Comparison of ENCODE assay signal across 29 cellular contexts in the genomic region with DNA sequence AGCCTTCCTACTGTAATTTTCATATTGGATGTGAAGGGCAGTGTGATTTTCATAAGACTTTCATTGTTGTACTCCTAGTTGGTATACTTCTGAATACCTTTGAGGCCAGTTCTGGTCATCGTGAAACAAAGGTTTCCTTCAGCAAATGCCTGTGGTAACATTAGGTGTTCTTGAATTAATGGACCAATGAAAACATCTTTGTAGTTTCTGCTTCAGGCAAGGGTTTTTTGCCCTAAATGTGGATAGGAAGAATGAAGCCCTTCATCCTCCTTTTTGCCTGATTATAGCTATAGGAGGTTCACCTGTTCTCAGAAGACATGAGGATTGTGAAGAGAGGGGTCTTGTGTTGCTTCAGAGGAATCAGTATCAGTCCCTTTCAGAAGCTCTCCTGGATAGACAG.
"Had no signal": no experiment of that assay in that cellular context is flagged by ENCODE, and none has a peak within 500 bp of the region (broad histone marks: within the 10 kb centered on the region; RNA-seq: fewer than 3 reads in every experiment).

No MANE protein-coding gene starts in this region.

- H3K9me3 ChIP-seq: pancreas, prostate gland, right lobe of liver, suprapubic skin, testis, tibial artery, transverse colon, upper lobe of right lung, uterus had no signal

- H3K27me3 ChIP-seq: neural progenitor cell, pancreas, right lobe of liver, spleen, suprapubic skin, testis, tibial artery, transverse colon, upper lobe of right lung, uterus had no signal

- H3K4me1 Mint-ChIP-seq: nephron; stimulated activated memory B cell treated with anti-CD40 and anti-IgM and Interleukin-4, amounts not matched to agents 10 μg/mL and 1 μg/mL and 100 μg/mL, for 72 hours; stimulated activated naive CD8-positive, alpha-beta T cell treated with anti-CD3 and anti-CD28 coated beads, Interleukin-15, amount 100 ng/mL, for 72 hours had no signal

- H2AFZ ChIP-seq: neural progenitor cell had no signal

- H3K4me2 ChIP-seq: neural progenitor cell, smooth muscle cell had no signal

- H3K4me1 ChIP-seq: neural progenitor cell, pancreas, prostate gland, right lobe of liver, spleen, suprapubic skin, tibial artery, transverse colon, upper lobe of right lung, uterus had no signal

- H3K27ac Mint-ChIP-seq: naive thymus-derived CD4-positive, alpha-beta T cell; nephron; neural progenitor cell; stimulated activated memory B cell treated with anti-CD40 and anti-IgM and Interleukin-4, amounts not matched to agents 10 μg/mL and 1 μg/mL and 100 μg/mL, for 72 hours; stimulated activated naive CD8-positive, alpha-beta T cell treated with anti-CD3 and anti-CD28 coated beads, Interleukin-15, amount 100 ng/mL, for 72 hours; type B pancreatic cell had no signal

- ATAC-seq: naive thymus-derived CD4-positive, alpha-beta T cell; natural killer cell; pancreas; right cardiac atrium; right lobe of liver; stimulated activated memory B cell treated with anti-CD40 and anti-IgM and Interleukin-4, amounts not matched to agents 10 μg/mL and 1 μg/mL and 100 μg/mL, for 72 hours; stimulated activated naive CD8-positive, alpha-beta T cell treated with anti-CD3 and anti-CD28 coated beads, Interleukin-15, amount 100 ng/mL, for 72 hours; stimulated activated naive CD8-positive, alpha-beta T cell treated with anti-CD3 and anti-CD28 coated beads, Interleukin-15, Interleukin-2, amounts not matched to agents 100 U/mL and 50 U/mL, for 24 hours; upper lobe of right lung had no signal

- H3K9ac ChIP-seq: neural progenitor cell had no signal

- DNase-seq: naive thymus-derived CD4-positive, alpha-beta T cell; natural killer cell; occipital lobe; pancreas; right cardiac atrium; right lobe of liver; spleen; stimulated activated CD4-positive, alpha-beta T cell treated with anti-CD3 and anti-CD28 coated beads, Interleukin-12 subunit alpha, Interleukin-12 subunit beta, amount 100 ng/mL, for 4 hours; stimulated activated CD4-positive, alpha-beta T cell treated with anti-CD3 and anti-CD28 coated beads, Interleukin-1b, Interleukin-23, amount 100 ng/mL, for 48 hours; stimulated activated CD4-positive, alpha-beta T cell treated with anti-CD3 and anti-CD28 coated beads, Interleukin-4, amount 100 ng/mL, for 1 hour; stimulated activated CD4-positive, alpha-beta T cell treated with anti-CD3 and anti-CD28 coated beads, Interleukin-4, amount 100 ng/mL, for 4 hours; stimulated activated CD8-positive, alpha-beta memory T cell treated with anti-CD3 and anti-CD28 coated beads, Interleukin-4, amount 100 ng/mL, for 48 hours; stimulated activated naive CD4-positive, alpha-beta T cell; stimulated activated naive CD8-positive, alpha-beta T cell treated with anti-CD3 and anti-CD28 coated beads, Interleukin-15, amount 100 ng/mL, for 72 hours; stimulated activated naive CD8-positive, alpha-beta T cell treated with anti-CD3 and anti-CD28 coated beads, Interleukin-15, Interleukin-2, amounts not matched to agents 100 U/mL and 50 U/mL, for 24 hours; substantia nigra; testis; tibial artery; transverse colon; upper lobe of right lung; uterus had no signal

- H3K9me3 Mint-ChIP-seq: natural killer cell; stimulated activated memory B cell treated with anti-CD40 and anti-IgM and Interleukin-4, amounts not matched to agents 10 μg/mL and 1 μg/mL and 100 μg/mL, for 72 hours; stimulated activated naive CD8-positive, alpha-beta T cell treated with anti-CD3 and anti-CD28 coated beads, Interleukin-15, amount 100 ng/mL, for 72 hours had no signal

- H3K27me3 Mint-ChIP-seq: naive thymus-derived CD4-positive, alpha-beta T cell; stimulated activated memory B cell treated with anti-CD40 and anti-IgM and Interleukin-4, amounts not matched to agents 10 μg/mL and 1 μg/mL and 100 μg/mL, for 72 hours; stimulated activated naive CD8-positive, alpha-beta T cell treated with anti-CD3 and anti-CD28 coated beads, Interleukin-15, amount 100 ng/mL, for 72 hours; type B pancreatic cell had no signal

- H3K4me3 ChIP-seq: neural progenitor cell, pancreas, prostate gland, right lobe of liver, skin epidermis, smooth muscle cell, spleen, suprapubic skin, testis, tibial artery, transverse colon, upper lobe of right lung, uterus had no signal

- H3K36me3 ChIP-seq: neural progenitor cell, uterus had no signal

- H3K4me3 Mint-ChIP-seq: naive thymus-derived CD4-positive, alpha-beta T cell; natural killer cell; nephron; neural progenitor cell; stimulated activated memory B cell treated with anti-CD40 and anti-IgM and Interleukin-4, amounts not matched to agents 10 μg/mL and 1 μg/mL and 100 μg/mL, for 72 hours; stimulated activated naive CD8-positive, alpha-beta T cell treated with anti-CD3 and anti-CD28 coated beads, Interleukin-15, amount 100 ng/mL, for 72 hours; type B pancreatic cell had no signal

- H3K27ac ChIP-seq: neural progenitor cell, pancreas, prostate gland, right lobe of liver, skin epidermis, spleen, suprapubic skin, testis, tibial artery, transverse colon, upper lobe of right lung, uterus had no signal
